ENCODE assay signal across 20 cellular contexts in genomic region chr1:179089827-179090482, GRCh38. TPM values are rescaled to one million over a fixed set of nuclear protein-coding genes. Genes with fewer than 3 reads are reported as not detected.
DNase-seq lines count a peak whose midpoint lies in the region; ATAC-seq lines count a peak whose summit lies in the region.
"Had no signal": no experiment of that assay in that cellular context is flagged by ENCODE, and none has a peak within 500 bp of the region (broad histone marks: within the 10 kb centered on the region; RNA-seq: fewer than 3 reads in every experiment).

No MANE protein-coding gene starts in this region.

- DNase-seq in activated naive CD4-positive, alpha-beta T cell treated with anti-CD3 and anti-CD28 coated beads, Interleukin-2, amount 10 ng/mL, durations not matched to agents 7 days and 5 days: no peak
- no peak for DNase-seq in activated naive CD4-positive, alpha-beta T cell treated with Interleukin-2 at 50 U/mL for 16 hours
- DNase-seq in T-helper 17 cell (no peak), iPS-NIHi11 (ENCODE audit: low spot score) (no peak)
- DNase-seq in stimulated activated naive CD8-positive, alpha-beta T cell treated with anti-CD3 and anti-CD28 coated beads, Interleukin-15, amount 100 ng/mL, for 72 hours: no peak
- DNase-seq in activated T-cell treated with anti-CD3 and anti-CD28 coated beads, Interleukin-2, amount 50 U/mL, for 4 hours: no peak
- DNase-seq: activated CD4-positive, alpha-beta memory T cell treated with anti-CD3 and anti-CD28 coated beads for 36 hours; activated gamma-delta T cell treated with Interleukin-2 at 50 U/mL for 16 hours; brain microvascular endothelial cell; effector CD4-positive, alpha-beta T cell; mammary epithelial cell; NCI-H1694; stimulated activated CD4-positive, alpha-beta T cell treated with anti-CD3 and anti-CD28 coated beads, Interleukin-4, amount 100 ng/mL, for 24 hours; transverse colon had no signal

- ATAC-seq in T-helper 17 cell: no peak
- no peak for ATAC-seq in stimulated activated naive CD8-positive, alpha-beta T cell treated with anti-CD3 and anti-CD28 coated beads, Interleukin-15, amount 100 ng/mL, for 72 hours
- no peak for ATAC-seq in activated T-cell treated with anti-CD3 and anti-CD28 coated beads, Interleukin-2, amount 50 U/mL, for 4 hours
- ATAC-seq: GM23338, sciatic nerve had no signal

- CTCF ChIA-PET in activated naive CD4-positive, alpha-beta T cell treated with anti-CD3 and anti-CD28 coated beads, Interleukin-2, amount 10 ng/mL, durations not matched to agents 7 days and 5 days (lab: Charles Lee): interaction anchor here (0.6 to 0.7 kb wide), 2 partner anchors 26 to 41 kb away, joined by 3 read pairs; no protein-coding TSS in a partner anchor

- H3K4me1 Mint-ChIP-seq in activated naive CD4-positive, alpha-beta T cell treated with anti-CD3 and anti-CD28 coated beads, Interleukin-2, amount 10 ng/mL, durations not matched to agents 7 days and 5 days: peaks cover 5% of the 10 kb centered on the region
- peaks cover 24% of the 10 kb centered on the region for H3K4me1 Mint-ChIP-seq in T-helper 17 cell
- peaks cover 10% of the 10 kb centered on the region for H3K4me1 Mint-ChIP-seq in stimulated activated naive CD8-positive, alpha-beta T cell treated with anti-CD3 and anti-CD28 coated beads, Interleukin-15, amount 100 ng/mL, for 72 hours
- H3K4me1 Mint-ChIP-seq in activated T-cell treated with anti-CD3 and anti-CD28 coated beads, Interleukin-2, amount 50 U/mL, for 4 hours (ENCODE audit: low read depth): peaks cover 2% of the 10 kb centered on the region

- no peak overlapping the region for H3K4me3 Mint-ChIP-seq in activated naive CD4-positive, alpha-beta T cell treated with anti-CD3 and anti-CD28 coated beads, Interleukin-2, amount 10 ng/mL, durations not matched to agents 7 days and 5 days
- H3K4me3 Mint-ChIP-seq in T-helper 17 cell: no peak overlapping the region
- no peak overlapping the region for H3K4me3 Mint-ChIP-seq in stimulated activated naive CD8-positive, alpha-beta T cell treated with anti-CD3 and anti-CD28 coated beads, Interleukin-15, amount 100 ng/mL, for 72 hours
- H3K4me3 Mint-ChIP-seq in activated T-cell treated with anti-CD3 and anti-CD28 coated beads, Interleukin-2, amount 50 U/mL, for 4 hours: no peak overlapping the region
- H3K4me3 Mint-ChIP-seq: activated CD4-positive, alpha-beta memory T cell treated with anti-CD3 and anti-CD28 coated beads for 36 hours had no signal

- H3K9ac ChIP-seq in iPS-15b (ENCODE audit: low read depth, low read length): no peak overlapping the region
- peak overlapping the region in 2 of 3 donors; percentile 47 to 64 for H3K9ac ChIP-seq in skeletal muscle tissue (ENCODE audit: low read depth in 1 of 3, low read length in 3 of 3)

- peak overlapping the region; percentile 75 for H3K27ac Mint-ChIP-seq in activated naive CD4-positive, alpha-beta T cell treated with anti-CD3 and anti-CD28 coated beads, Interleukin-2, amount 10 ng/mL, durations not matched to agents 7 days and 5 days
- peak overlapping the region; percentile 87 for H3K27ac Mint-ChIP-seq in T-helper 17 cell
- H3K27ac Mint-ChIP-seq in stimulated activated naive CD8-positive, alpha-beta T cell treated with anti-CD3 and anti-CD28 coated beads, Interleukin-15, amount 100 ng/mL, for 72 hours: peak overlapping the region in 1 of 2 donors; percentile 74
- H3K27ac Mint-ChIP-seq: activated CD4-positive, alpha-beta memory T cell treated with anti-CD3 and anti-CD28 coated beads for 36 hours; GM23338 had no signal

- peak overlapping the region; percentile 54 for H3K27ac ChIP-seq in skeletal muscle tissue (ENCODE audit: low read depth, low read length)
- H3K27ac ChIP-seq: brain microvascular endothelial cell, SJSA1, transverse colon had no signal

- peaks cover 12% of the 10 kb centered on the region for H3K4me1 ChIP-seq in iPS-15b (ENCODE audit: control insufficient read depth, insufficient read depth, low read length)
- peaks cover 23 to 34% (median 29%) of the 10 kb centered on the region in 3 donors for H3K4me1 ChIP-seq in skeletal muscle tissue (ENCODE audit: control insufficient read depth in 3 of 3, insufficient read depth in 3 of 3, low read length in 3 of 3)
- H3K4me1 ChIP-seq: SJSA1, transverse colon had no signal

- no peaks in the 10 kb centered on the region for H3K9me3 Mint-ChIP-seq in activated naive CD4-positive, alpha-beta T cell treated with anti-CD3 and anti-CD28 coated beads, Interleukin-2, amount 10 ng/mL, durations not matched to agents 7 days and 5 days
- no peaks in the 10 kb centered on the region for H3K9me3 Mint-ChIP-seq in stimulated activated naive CD8-positive, alpha-beta T cell treated with anti-CD3 and anti-CD28 coated beads, Interleukin-15, amount 100 ng/mL, for 72 hours
- H3K9me3 Mint-ChIP-seq in activated T-cell treated with anti-CD3 and anti-CD28 coated beads, Interleukin-2, amount 50 U/mL, for 4 hours: no peaks in the 10 kb centered on the region
- H3K9me3 Mint-ChIP-seq: activated CD4-positive, alpha-beta memory T cell treated with anti-CD3 and anti-CD28 coated beads for 36 hours; GM23338 had no signal

- H3K36me3 ChIP-seq in iPS-15b (ENCODE audit: control insufficient read depth, insufficient read depth, low read length): peaks cover 46% of the 10 kb centered on the region
- H3K36me3 ChIP-seq in skeletal muscle tissue (ENCODE audit: control insufficient read depth in 3 of 3, insufficient read depth in 3 of 3, low read length in 3 of 3): peaks cover 40 to 61% (median 57%) of the 10 kb centered on the region in 3 donors

- H3K9me3 ChIP-seq in T-helper 17 cell (ENCODE audit: control insufficient read depth, low read length, poor library complexity, severe bottlenecking) (no peaks in the 10 kb centered on the region), iPS-15b (ENCODE audit: control insufficient read depth, insufficient read depth, low read length) (no peaks in the 10 kb centered on the region), skeletal muscle tissue (ENCODE audit: control insufficient read depth in 3 of 3, low read length in 3 of 3) (no peaks in the 10 kb centered on the region)
- H3K9me3 ChIP-seq: A549, SJSA1, transverse colon had no signal

- H3K4me3 ChIP-seq in iPS-15b (ENCODE audit: low read depth, low read length) (peak overlapping the region; percentile 18), skeletal muscle tissue (ENCODE audit: low read length in 3 of 3) (peak overlapping the region in 1 of 3 donors; percentile 1)
- H3K4me3 ChIP-seq: A549, GM23338, SJSA1, transverse colon had no signal

- no peaks in the 10 kb centered on the region for H3K27me3 ChIP-seq in iPS-15b (ENCODE audit: control insufficient read depth, insufficient read depth, low read length)
- H3K27me3 ChIP-seq in skeletal muscle tissue (ENCODE audit: control insufficient read depth in 3 of 3, insufficient read depth in 3 of 3, low read length in 3 of 3): no peaks in the 10 kb centered on the region
- H3K27me3 ChIP-seq: brain microvascular endothelial cell, SJSA1, transverse colon had no signal

- no peaks in the 10 kb centered on the region for H3K27me3 Mint-ChIP-seq in activated naive CD4-positive, alpha-beta T cell treated with anti-CD3 and anti-CD28 coated beads, Interleukin-2, amount 10 ng/mL, durations not matched to agents 7 days and 5 days
- H3K27me3 Mint-ChIP-seq in T-helper 17 cell: no peaks in the 10 kb centered on the region
- no peaks in the 10 kb centered on the region for H3K27me3 Mint-ChIP-seq in stimulated activated naive CD8-positive, alpha-beta T cell treated with anti-CD3 and anti-CD28 coated beads, Interleukin-15, amount 100 ng/mL, for 72 hours
- no peaks in the 10 kb centered on the region for H3K27me3 Mint-ChIP-seq in activated T-cell treated with anti-CD3 and anti-CD28 coated beads, Interleukin-2, amount 50 U/mL, for 4 hours (ENCODE audit: low read depth)
- H3K27me3 Mint-ChIP-seq: activated CD4-positive, alpha-beta memory T cell treated with anti-CD3 and anti-CD28 coated beads for 36 hours had no signal

- H3K36me3 Mint-ChIP-seq in activated naive CD4-positive, alpha-beta T cell treated with anti-CD3 and anti-CD28 coated beads, Interleukin-2, amount 10 ng/mL, durations not matched to agents 7 days and 5 days: peaks cover 40% of the 10 kb centered on the region
- peaks cover 5% of the 10 kb centered on the region for H3K36me3 Mint-ChIP-seq in T-helper 17 cell (ENCODE audit: low read depth)
- peaks cover 26% of the 10 kb centered on the region for H3K36me3 Mint-ChIP-seq in activated T-cell treated with anti-CD3 and anti-CD28 coated beads, Interleukin-2, amount 50 U/mL, for 4 hours (ENCODE audit: insufficient read depth)

RNA-seq across cellular contexts. Expression of gene TOR3A, which starts 8.1 kb away (rescaled TPM):
- 10 to 100 TPM; 29.4 to 38.5 TPM for total RNA-seq in T-helper 17 cell
- 16.7 TPM for total RNA-seq in skeletal muscle tissue
- 10 to 100 TPM; 38.7 to 39.9 (median 39.8) TPM for total RNA-seq in activated T-cell treated with anti-CD3 and anti-CD28 coated beads, Interleukin-2, amount 50 U/mL, for 4 hours
